ENCODE assay signal across 25 cellular contexts in the genomic region with DNA sequence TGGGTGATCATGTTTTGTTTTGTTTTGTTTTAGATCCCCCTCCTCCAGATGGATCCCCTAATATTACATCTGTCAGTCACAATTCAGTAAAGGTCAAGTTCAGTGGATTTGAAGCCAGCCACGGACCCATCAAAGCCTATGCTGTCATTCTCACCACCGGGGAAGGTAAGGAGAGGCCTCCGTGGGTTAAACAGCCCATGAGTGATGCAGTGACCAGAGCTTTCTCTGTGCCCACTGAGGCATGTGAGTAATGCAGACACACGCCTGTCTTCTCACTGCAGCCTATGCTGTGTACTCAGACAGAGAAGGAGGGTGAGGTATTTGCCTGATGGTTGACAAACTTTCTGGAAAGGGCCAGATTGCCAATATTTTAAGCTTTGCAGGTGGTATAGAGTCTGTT.
DNase-seq lines count a peak whose midpoint lies in the region; ATAC-seq and TF ChIP-seq lines count a peak whose summit lies in the region.
"Had no signal": no experiment of that assay in that cellular context is flagged by ENCODE, and none has a peak within 500 bp of the region (broad histone marks: within the 10 kb centered on the region; RNA-seq: fewer than 3 reads in every experiment).

No MANE protein-coding gene starts in this region.

- no peaks in the 10 kb centered on the region for H3K79me2 ChIP-seq in H9 (ENCODE audit: insufficient read depth, low read length)

- no peak overlapping the region for H2AK5ac ChIP-seq in H9 (ENCODE audit: insufficient read length, low read length)

- no peak overlapping the region for H4K91ac ChIP-seq in H9 (ENCODE audit: insufficient read length, low read depth, low read length)

- H3K56ac ChIP-seq in H9 (ENCODE audit: insufficient read length, low read depth, low read length), result no peak overlapping the region

- peaks cover 0 to 33% (median 14%) of the 10 kb centered on the region in 4 donors for H3K4me1 Mint-ChIP-seq in CD4-positive, CD25-positive, alpha-beta regulatory T cell
- H3K4me1 Mint-ChIP-seq in activated T-helper 17 cell treated with anti-CD3 and anti-CD28 coated beads, Interleukin-2, amount 50 U/mL, for 72 hours, result peaks cover 9% of the 10 kb centered on the region
- H3K4me1 Mint-ChIP-seq in memory B cell (peaks cover 5% of the 10 kb centered on the region), H9 (no peaks in the 10 kb centered on the region)

- no peak overlapping the region for H2BK20ac ChIP-seq in H9 (ENCODE audit: low read depth, low read length, poor library complexity, severe bottlenecking)

- no peaks in the 10 kb centered on the region for H3K27me3 ChIP-seq in CD4-positive, CD25-positive, alpha-beta regulatory T cell (ENCODE audit: control insufficient read depth, insufficient read depth, low read length)
- H3K27me3 ChIP-seq in heart left ventricle (no peaks in the 10 kb centered on the region), H9 (ENCODE audit: insufficient read depth, low read length) (no peaks in the 10 kb centered on the region)
- H3K27me3 ChIP-seq: BLaER1 had no signal

- H3K27ac ChIP-seq in CD4-positive, CD25-positive, alpha-beta regulatory T cell (ENCODE audit: insufficient read depth, low read length, poor library complexity, severe bottlenecking), result no peak overlapping the region
- H3K27ac ChIP-seq in heart left ventricle (no peak overlapping the region), H9 (ENCODE audit: insufficient read length, low read depth, low read length) (no peak overlapping the region)
- H3K27ac ChIP-seq: BLaER1, SK-N-MC had no signal

- 83 to 100% (median 91%) methylated on average over 2 to 4 of the region's 4 CpGs for WGBS in heart left ventricle, 4 donors
- WGBS in H9 (ENCODE audit: extremely low coverage, insufficient read length, low lambda C conversion rate), result no CpG with 5 or more reads among the region's 4 CpGs

- no peak overlapping the region for H2BK12ac ChIP-seq in H9 (ENCODE audit: insufficient read length, low read depth, low read length)

- H3K23me2 ChIP-seq in H9 (ENCODE audit: insufficient read length, low read depth, low read length, poor library complexity, severe bottlenecking), result no peaks in the 10 kb centered on the region

- H3K4me2 ChIP-seq in H9 (ENCODE audit: insufficient read depth, insufficient read length, low read length), result no peak overlapping the region
- H3K4me2 ChIP-seq: BLaER1 had no signal

- H3K14ac ChIP-seq in H9 (ENCODE audit: insufficient read depth, low read length), result no peak overlapping the region

- no peak overlapping the region for H2BK5ac ChIP-seq in H9 (ENCODE audit: insufficient read length, low read length)

- H2BK120ac ChIP-seq in H9 (ENCODE audit: low read depth, low read length, poor library complexity, severe bottlenecking), result no peak overlapping the region

- no peaks in the 10 kb centered on the region for H3K9me3 ChIP-seq in CD4-positive, CD25-positive, alpha-beta regulatory T cell (ENCODE audit: control insufficient read depth in 2 of 2, low read length in 2 of 2)
- H3K9me3 ChIP-seq in heart left ventricle (no peaks in the 10 kb centered on the region), H9 (ENCODE audit: control insufficient read depth, low read depth, low read length) (no peaks in the 10 kb centered on the region)
- H3K9me3 ChIP-seq: Caco-2 had no signal

- peaks cover 0 to 2% (median 0%) of the 10 kb centered on the region in 7 donors for H3K9me3 Mint-ChIP-seq in CD4-positive, CD25-positive, alpha-beta regulatory T cell
- H3K9me3 Mint-ChIP-seq in activated T-helper 17 cell treated with anti-CD3 and anti-CD28 coated beads, Interleukin-2, amount 50 U/mL, for 72 hours, result no peaks in the 10 kb centered on the region
- H3K9me3 Mint-ChIP-seq in memory B cell, result no peaks in the 10 kb centered on the region
- no peaks in the 10 kb centered on the region for H3K9me3 Mint-ChIP-seq in H9
- H3K9me3 Mint-ChIP-seq: CD4-positive, alpha-beta T cell had no signal

- H2AFZ ChIP-seq in H9 (ENCODE audit: low read length), result no peak overlapping the region

- H3K4me3 ChIP-seq in CD4-positive, CD25-positive, alpha-beta regulatory T cell (ENCODE audit: low read depth, low read length), result no peak overlapping the region
- H3K4me3 ChIP-seq in heart left ventricle, result no peak overlapping the region
- H3K4me3 ChIP-seq: BLaER1, GM12878, K562, SK-N-MC had no signal

- TF ChIP-seq CTCF in heart left ventricle (IDR thresholded peaks at IDR 0.05) (no peak), GM20000 (IDR thresholded peaks at IDR 0.05; ENCODE audit: extremely low read depth, missing control alignments) (no peak), H9 (conservative IDR thresholded peaks at IDR 0.05) (no peak)

- H4K8ac ChIP-seq in H9 (replicated peaks; ENCODE audit: insufficient read length, low read depth, low read length), result no peak overlapping the region

- H3K23ac ChIP-seq in H9 (ENCODE audit: insufficient read length, low read depth, low read length), result no peak overlapping the region

- H4K5ac ChIP-seq in H9 (ENCODE audit: insufficient read length, low read depth, low read length), result no peak overlapping the region

- TF ChIP-seq POLR2A in heart left ventricle (IDR thresholded peaks at IDR 0.05), result no peak

- no peak overlapping the region for H3K9ac ChIP-seq in H9 (ENCODE audit: extremely low read depth, insufficient read length, low read length)
- H3K9ac ChIP-seq: BLaER1 had no signal

- H2BK15ac ChIP-seq in H9 (ENCODE audit: low read depth, low read length), result no peak overlapping the region

- intact Hi-C loops in heart left ventricle (cut with DNase I), result no loop called here

- H3T11ph ChIP-seq in H9 (ENCODE audit: low read length), result no peak overlapping the region

- DNase-seq in CD4-positive, CD25-positive, alpha-beta regulatory T cell, result no peak
- DNase-seq in memory B cell (ENCODE audit: low spot score in 2 of 2) (no peak), retina (peak; percentile 75), heart left ventricle (no peak), GM20000 (ENCODE audit: low spot score) (no peak), H9 (no peak)
- DNase-seq: 8988T; ACHN; Caco-2; CD4-positive, alpha-beta T cell; EL; GDM1; Kasumi-1; NCI-H1092 treated with DMSO at 0.1 percent for 48 hours; NCI-H1436; NCI-H187; NCI-H2171 treated with DMSO at 0.1 percent for 48 hours; NCI-H524; NCI-H774; SIG-M5 had no signal

- no peak overlapping the region for H3K18ac ChIP-seq in H9 (ENCODE audit: insufficient read length, low read depth, low read length)

- ATAC-seq in CD4-positive, CD25-positive, alpha-beta regulatory T cell (ENCODE audit: low read depth in 2 of 2), result no peak
- ATAC-seq in activated T-helper 17 cell treated with anti-CD3 and anti-CD28 coated beads, Interleukin-2, amount 50 U/mL, for 72 hours (replicated peaks), result peak; percentile 37
- ATAC-seq in memory B cell (ENCODE audit: low read depth), result no peak
- ATAC-seq in heart left ventricle, result no peak
- ATAC-seq: GM12878, K562 had no signal

- H3K4me3 Mint-ChIP-seq in CD4-positive, CD25-positive, alpha-beta regulatory T cell, result no peak overlapping the region
- H3K4me3 Mint-ChIP-seq in activated T-helper 17 cell treated with anti-CD3 and anti-CD28 coated beads, Interleukin-2, amount 50 U/mL, for 72 hours, result no peak overlapping the region
- H3K4me3 Mint-ChIP-seq in memory B cell (no peak overlapping the region), H9 (no peak overlapping the region)
- H3K4me3 Mint-ChIP-seq: CD4-positive, alpha-beta T cell had no signal

- H4K20me1 ChIP-seq in H9 (ENCODE audit: control insufficient read depth, insufficient read depth, insufficient read length), result no peaks in the 10 kb centered on the region
- H4K20me1 ChIP-seq: BLaER1 had no signal

- peaks cover 7% of the 10 kb centered on the region for H3K4me1 ChIP-seq in CD4-positive, CD25-positive, alpha-beta regulatory T cell (ENCODE audit: control insufficient read depth, insufficient read depth, low read length, poor library complexity, severe bottlenecking)
- H3K4me1 ChIP-seq in heart left ventricle (peaks cover 0 to 5% (median 0%) of the 10 kb centered on the region in 12 donors), H9 (ENCODE audit: insufficient read depth, low read length) (no peaks in the 10 kb centered on the region)
- H3K4me1 ChIP-seq: BLaER1, Caco-2 had no signal

- no peaks in the 10 kb centered on the region for H3K79me1 ChIP-seq in H9 (ENCODE audit: insufficient read depth, low read depth, low read length, poor library complexity, severe bottlenecking)

- peaks cover 85% of the 10 kb centered on the region for H3K36me3 ChIP-seq in CD4-positive, CD25-positive, alpha-beta regulatory T cell (ENCODE audit: control insufficient read depth, insufficient read depth, low read length)
- peaks cover 0 to 87% (median 12%) of the 10 kb centered on the region in 9 donors for H3K36me3 ChIP-seq in heart left ventricle

- no peaks in the 10 kb centered on the region for H3K27me3 Mint-ChIP-seq in CD4-positive, CD25-positive, alpha-beta regulatory T cell
- no peaks in the 10 kb centered on the region for H3K27me3 Mint-ChIP-seq in activated T-helper 17 cell treated with anti-CD3 and anti-CD28 coated beads, Interleukin-2, amount 50 U/mL, for 72 hours
- H3K27me3 Mint-ChIP-seq in memory B cell (no peaks in the 10 kb centered on the region), H9 (ENCODE audit: low read depth) (no peaks in the 10 kb centered on the region)
- H3K27me3 Mint-ChIP-seq: CD4-positive, alpha-beta T cell had no signal

- no peak overlapping the region for H3K4ac ChIP-seq in H9 (ENCODE audit: low read depth, low read length)

- peaks cover 65% of the 10 kb centered on the region for H3K36me3 Mint-ChIP-seq in CD4-positive, CD25-positive, alpha-beta regulatory T cell
- peaks cover 99% of the 10 kb centered on the region for H3K36me3 Mint-ChIP-seq in activated T-helper 17 cell treated with anti-CD3 and anti-CD28 coated beads, Interleukin-2, amount 50 U/mL, for 72 hours (ENCODE audit: low read depth)
- H3K36me3 Mint-ChIP-seq in memory B cell, result peaks cover 45% of the 10 kb centered on the region
- peaks cover 14 to 21% (median 15%) of the 10 kb centered on the region in 3 experiments; a peak in 6 of 7 replicates for H3K36me3 Mint-ChIP-seq in H9 (ENCODE audit: insufficient read depth in 1 of 3, low read depth in 3 of 3)

- H3K27ac Mint-ChIP-seq in CD4-positive, CD25-positive, alpha-beta regulatory T cell, result peak overlapping the region; percentile 39 to 76 (median 55)
- no peak overlapping the region for H3K27ac Mint-ChIP-seq in activated T-helper 17 cell treated with anti-CD3 and anti-CD28 coated beads, Interleukin-2, amount 50 U/mL, for 72 hours
- H3K27ac Mint-ChIP-seq in memory B cell, result peak overlapping the region; percentile 45
- H3K27ac Mint-ChIP-seq in H9, result no peak overlapping the region
- H3K27ac Mint-ChIP-seq: CD4-positive, alpha-beta T cell had no signal

Comparison
In these comparisons a context has a peak if more than half of its experiments do, and no peak if none do; other contexts are left out.
1. H3K27ac Mint-ChIP-seq: peak in CD4-positive, CD25-positive, alpha-beta regulatory T cell (3 of 3) and memory B cell (single experiment); none in activated T-helper 17 cell treated with anti-CD3 and anti-CD28 coated beads, Interleukin-2, amount 50 U/mL, for 72 hours (single experiment) and H9 (0 of 3).